ENCODE assay signal across 12 cellular contexts in the genomic region with DNA sequence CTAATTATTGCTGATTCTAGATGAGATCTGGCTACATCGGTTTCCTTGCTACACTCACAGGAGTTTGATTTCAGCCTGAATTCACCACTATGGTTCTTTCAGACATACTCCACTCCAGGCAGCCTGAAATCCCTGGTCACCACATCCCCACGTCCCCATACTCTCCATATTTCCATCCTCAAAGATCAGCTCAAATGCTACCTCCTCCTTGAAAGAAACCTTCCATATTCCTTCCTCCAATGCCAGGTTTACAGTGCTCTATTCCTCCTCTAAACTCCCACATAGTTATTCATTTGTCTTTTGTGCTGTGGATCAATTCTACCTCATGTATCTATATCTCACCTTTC.
"Had no signal": no experiment of that assay in that cellular context is flagged by ENCODE, and none has a peak within 500 bp of the region (broad histone marks: within the 10 kb centered on the region; RNA-seq: fewer than 3 reads in every experiment).

No MANE protein-coding gene starts in this region.

- H3K4me3 Mint-ChIP-seq: activated CD4-positive, alpha-beta T cell treated with anti-CD3 and anti-CD28 coated beads, Interleukin-2, amount 10 ng/mL, durations not matched to agents 7 days and 5 days; T-helper 17 cell had no signal

- H3K27ac Mint-ChIP-seq: activated CD4-positive, alpha-beta T cell treated with anti-CD3 and anti-CD28 coated beads, Interleukin-2, amount 10 ng/mL, durations not matched to agents 7 days and 5 days; T-helper 17 cell had no signal

- H3K4me1 ChIP-seq: adrenal gland, left ventricle myocardium inferior had no signal

- H3K9me3 ChIP-seq: adrenal gland, heart left ventricle, left ventricle myocardium inferior, tibial artery had no signal

- ATAC-seq: heart left ventricle, T-helper 17 cell had no signal

- H3K9me3 Mint-ChIP-seq: activated CD4-positive, alpha-beta T cell treated with anti-CD3 and anti-CD28 coated beads, Interleukin-2, amount 10 ng/mL, durations not matched to agents 7 days and 5 days had no signal

- H3K27ac ChIP-seq: adrenal gland, heart left ventricle, left ventricle myocardium inferior, tibial artery had no signal

- H3K27me3 ChIP-seq: adrenal gland, heart left ventricle, tibial artery had no signal

- H3K4me3 ChIP-seq: adrenal gland, heart left ventricle, left ventricle myocardium inferior, tibial artery had no signal

- DNase-seq: activated CD4-positive, alpha-beta T cell treated with anti-CD3 and anti-CD28 coated beads, Interleukin-2, amount 10 ng/mL, durations not matched to agents 7 days and 5 days; activated CD4-positive, CD25-positive, alpha-beta regulatory T cell; activated CD8-positive, alpha-beta memory T cell treated with anti-CD3 and anti-CD28 coated beads for 24 hours; activated naive CD4-positive, alpha-beta T cell treated with anti-CD3 and anti-CD28 coated beads, Interleukin-2, amount 50 U/mL, for 16 hours; adrenal gland; heart left ventricle; left ventricle myocardium inferior; T-helper 17 cell; tibial artery had no signal

- FAIRE-seq: endothelial cell of umbilical vein, frontal cortex, small intestine had no signal

- H3K36me3 ChIP-seq: adrenal gland, heart left ventricle, left ventricle myocardium inferior, tibial artery had no signal

- H3K4me1 Mint-ChIP-seq: activated CD4-positive, alpha-beta T cell treated with anti-CD3 and anti-CD28 coated beads, Interleukin-2, amount 10 ng/mL, durations not matched to agents 7 days and 5 days; T-helper 17 cell had no signal
